14 cellular contexts compared by ENCODE assay signal in the genomic region with DNA sequence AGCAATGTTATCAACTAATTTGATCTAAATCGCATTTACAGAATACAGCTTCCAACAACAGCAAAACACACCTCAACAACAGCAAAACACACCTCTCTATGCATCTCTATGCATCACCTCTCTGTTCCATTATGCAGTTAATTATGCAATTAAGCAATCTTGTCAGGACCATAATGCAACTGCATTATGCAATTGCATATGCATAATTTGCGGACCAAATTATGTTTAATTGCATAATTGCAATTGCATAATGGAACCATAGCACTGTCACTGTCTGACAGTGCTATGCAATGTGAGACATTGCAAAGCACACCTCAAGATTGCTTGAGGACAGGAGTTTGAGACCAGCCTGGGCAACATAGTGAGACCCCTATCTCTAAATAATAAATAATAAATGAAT.
"Had no signal": no experiment of that assay in that cellular context is flagged by ENCODE, and none has a peak within 500 bp of the region (broad histone marks: within the 10 kb centered on the region; RNA-seq: fewer than 3 reads in every experiment).

No MANE protein-coding gene starts in this region.

- H3K4me1 ChIP-seq: body of pancreas, foreskin keratinocyte, right atrium auricular region, thyroid gland had no signal

- H3K9me3 ChIP-seq: body of pancreas, right atrium auricular region, thyroid gland had no signal

- H3K27me3 ChIP-seq: body of pancreas, right atrium auricular region, thyroid gland had no signal

- H3K4me3 ChIP-seq: body of pancreas, coronary artery, right atrium auricular region, thyroid gland had no signal

- H3K27ac ChIP-seq: body of pancreas, coronary artery, foreskin keratinocyte, right atrium auricular region, thyroid gland had no signal

- H3K36me3 ChIP-seq: right atrium auricular region, thyroid gland had no signal

- ATAC-seq: body of pancreas; foreskin keratinocyte; naive thymus-derived CD8-positive, alpha-beta T cell had no signal

- DNase-seq: activated CD4-positive, alpha-beta T cell treated with anti-CD3 and anti-CD28 coated beads, Interleukin-2, amount 10 ng/mL, durations not matched to agents 7 days and 5 days; activated T-cell treated with anti-CD3 and anti-CD28 coated beads for 4 hours; amniotic stem cell; body of pancreas; central memory CD4-positive, alpha-beta T cell; effector CD4-positive, alpha-beta T cell; foreskin keratinocyte; head of caudate nucleus; naive thymus-derived CD8-positive, alpha-beta T cell; posterior cingulate gyrus; small intestine; thyroid gland had no signal
